In genomic region chr3:184603156-184604030, GRCh38 we compare ENCODE assay signal across 8 cellular contexts. TPM values are rescaled to one million over a fixed set of nuclear protein-coding genes. Genes with fewer than 3 reads are reported as not detected.
DNase-seq lines count a peak whose midpoint lies in the region; ATAC-seq and TF ChIP-seq lines count a peak whose summit lies in the region.

No MANE protein-coding gene starts in this region.

- H3K9me3 Mint-ChIP-seq in stimulated activated naive B cell treated with anti-CD40 and anti-IgM and Interleukin-4, amounts not matched to agents 10 μg/mL and 1 μg/mL and 100 μg/mL, for 72 hours, result no peaks in the 10 kb centered on the region

- H3K36me3 Mint-ChIP-seq in stimulated activated naive B cell treated with anti-CD40 and anti-IgM and Interleukin-4, amounts not matched to agents 10 μg/mL and 1 μg/mL and 100 μg/mL, for 72 hours, result no peaks in the 10 kb centered on the region

- peak overlapping the region; percentile 67 to 76 for H3K4me3 Mint-ChIP-seq in stimulated activated naive B cell treated with anti-CD40 and anti-IgM and Interleukin-4, amounts not matched to agents 10 μg/mL and 1 μg/mL and 100 μg/mL, for 72 hours

- intact Hi-C loops in right lobe of liver (cut with DNase I), result no loop called here

- TF ChIP-seq POLR2A in right lobe of liver (IDR thresholded peaks at IDR 0.05), result no peak

- H3K27ac ChIP-seq in HUES6 (ENCODE audit: low read depth, low read length), result no peak overlapping the region
- H3K27ac ChIP-seq in right lobe of liver, result no peak overlapping the region

- H3K4me1 Mint-ChIP-seq in stimulated activated naive B cell treated with anti-CD40 and anti-IgM and Interleukin-4, amounts not matched to agents 10 μg/mL and 1 μg/mL and 100 μg/mL, for 72 hours, result peaks cover 18 to 24% of the 10 kb centered on the region in 2 donors

- H3K9ac ChIP-seq in HUES6 (ENCODE audit: low read length), result peak overlapping the region; percentile 43

- H3K27me3 ChIP-seq in HUES6 (ENCODE audit: control insufficient read depth, insufficient read depth, low read length) (peaks cover 96% of the 10 kb centered on the region), right lobe of liver (peaks cover 0 to 18% of the 10 kb centered on the region in 2 donors)

- peaks cover 62 to 64% of the 10 kb centered on the region in 2 donors for H3K27me3 Mint-ChIP-seq in stimulated activated naive B cell treated with anti-CD40 and anti-IgM and Interleukin-4, amounts not matched to agents 10 μg/mL and 1 μg/mL and 100 μg/mL, for 72 hours

- DNase-seq in choroid plexus epithelial cell (ENCODE audit: low read depth), result peak; percentile 37
- DNase-seq in right lobe of liver, result no peak
- DNase-seq in stimulated activated naive B cell treated with anti-CD40 and anti-IgM and Interleukin-4, amounts not matched to agents 10 μg/mL and 1 μg/mL and 100 μg/mL, for 72 hours, result no peak
- DNase-seq in activated CD4-positive, alpha-beta T cell treated with anti-CD3 and anti-CD28 coated beads for 48 hours, result no peak
- no peak for DNase-seq in NCI-H748 treated with DMSO at 0.1 percent for 48 hours (lab: John Stamatoyannopoulos, UW)

- H3K36me3 ChIP-seq in HUES6 (ENCODE audit: control insufficient read depth, insufficient read depth, low read length), result no peaks in the 10 kb centered on the region
- H3K36me3 ChIP-seq in right lobe of liver, result no peaks in the 10 kb centered on the region

- H3K27ac Mint-ChIP-seq in stimulated activated naive B cell treated with anti-CD40 and anti-IgM and Interleukin-4, amounts not matched to agents 10 μg/mL and 1 μg/mL and 100 μg/mL, for 72 hours, result no peak overlapping the region

- ATAC-seq in right lobe of liver (peak in 1 of 4 donors; percentile 8), GM18858 (IDR thresholded peaks at IDR 0.05; ENCODE audit: unreplicated experiment) (no peak), GM19395 (IDR thresholded peaks at IDR 0.05; ENCODE audit: unreplicated experiment) (no peak)
- no peak for ATAC-seq in stimulated activated naive B cell treated with anti-CD40 and anti-IgM and Interleukin-4, amounts not matched to agents 10 μg/mL and 1 μg/mL and 100 μg/mL, for 72 hours (replicated peaks)

- no peaks in the 10 kb centered on the region for H3K9me3 ChIP-seq in HUES6 (ENCODE audit: control insufficient read depth, insufficient read depth, low read depth, low read length)
- no peaks in the 10 kb centered on the region for H3K9me3 ChIP-seq in right lobe of liver

- WGBS in right lobe of liver (ENCODE audit: insufficient coverage, low coverage, low lambda C conversion rate, missing lambda C conversion rate), result 11% methylated on average over 16 of the region's 20 CpGs

- H3K4me3 ChIP-seq in HUES6 (ENCODE audit: low read depth, low read length), result peak overlapping the region; percentile 67
- H3K4me3 ChIP-seq in choroid plexus epithelial cell (ENCODE audit: low read depth, low read length), result no peak overlapping the region
- H3K4me3 ChIP-seq in right lobe of liver, result peak overlapping the region in 2 of 3 donors; percentile 25 to 26

- TF ChIP-seq CTCF in choroid plexus epithelial cell (conservative IDR thresholded peaks at IDR 0.05; ENCODE audit: low read depth, low read length), result no peak
- no peak for TF ChIP-seq CTCF in right lobe of liver (IDR thresholded peaks at IDR 0.05)

- H3K4me1 ChIP-seq in HUES6 (ENCODE audit: control insufficient read depth, insufficient read depth, low read length) (peaks cover 23% of the 10 kb centered on the region), right lobe of liver (peaks cover 0 to 14% (median 7%) of the 10 kb centered on the region in 4 donors)

RNA-seq across cellular contexts. Expression of gene EPHB3, which starts 41.8 kb away (rescaled TPM):
- under 1 TPM; 0.12 to 0.71 (median 0.37) TPM for total RNA-seq in right lobe of liver
